ENCODE assay signal across 18 cellular contexts in the genomic region with DNA sequence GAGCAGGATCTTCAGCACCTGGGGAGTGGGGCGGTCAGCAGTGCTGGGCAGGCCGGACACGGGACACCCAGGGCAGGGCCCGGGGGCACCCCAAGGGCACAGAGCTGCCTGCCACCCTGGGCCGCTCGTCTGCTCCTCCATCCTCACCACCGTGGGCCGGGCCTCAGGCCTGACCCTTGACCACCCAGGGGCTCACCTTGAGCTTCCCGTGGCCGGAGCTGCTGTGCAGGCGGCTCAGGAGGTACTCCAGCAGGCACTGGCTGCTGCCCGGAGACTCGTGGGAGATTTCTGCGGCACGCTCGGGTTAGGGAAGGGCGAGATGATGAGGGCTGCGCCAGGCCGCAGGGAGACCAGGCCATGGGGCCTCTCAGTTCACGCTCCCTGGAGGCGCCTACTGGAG. TPM values are rescaled to one million over a fixed set of nuclear protein-coding genes. Genes with fewer than 3 reads are reported as not detected.
DNase-seq lines count a peak whose midpoint lies in the region; ATAC-seq, FAIRE-seq and TF ChIP-seq lines count a peak whose summit lies in the region.
"Had no signal": no experiment of that assay in that cellular context is flagged by ENCODE, and none has a peak within 500 bp of the region (broad histone marks: within the 10 kb centered on the region; RNA-seq: fewer than 3 reads in every experiment).

No MANE protein-coding gene starts in this region.

- H3K9me3 Mint-ChIP-seq in activated T-cell treated with anti-CD3 and anti-CD28 coated beads, Interleukin-2, amount 50 U/mL, for 4 hours, result no peaks in the 10 kb centered on the region
- H3K9me3 Mint-ChIP-seq in stimulated activated memory B cell treated with anti-CD40 and anti-IgM and Interleukin-4, amounts not matched to agents 10 μg/mL and 1 μg/mL and 100 μg/mL, for 72 hours, result no peaks in the 10 kb centered on the region

- peaks cover 8 to 19% of the 10 kb centered on the region in 2 donors for H3K4me1 ChIP-seq in kidney (ENCODE audit: control insufficient read depth in 1 of 2, insufficient read depth in 1 of 2, low read depth in 1 of 2, low read length in 2 of 2)

- no peaks in the 10 kb centered on the region for H3K27me3 Mint-ChIP-seq in activated T-cell treated with anti-CD3 and anti-CD28 coated beads, Interleukin-2, amount 50 U/mL, for 4 hours (ENCODE audit: low read depth)
- no peaks in the 10 kb centered on the region for H3K27me3 Mint-ChIP-seq in T-helper 17 cell
- H3K27me3 Mint-ChIP-seq in stimulated activated memory B cell treated with anti-CD40 and anti-IgM and Interleukin-4, amounts not matched to agents 10 μg/mL and 1 μg/mL and 100 μg/mL, for 72 hours, result no peaks in the 10 kb centered on the region

- no peak for TF ChIP-seq CTCF in kidney (IDR thresholded peaks at IDR 0.05; ENCODE audit: borderline replicate concordance, extremely low read depth, insufficient read depth)

- H3K27ac ChIP-seq in kidney (ENCODE audit: low read depth in 2 of 2, low read length in 2 of 2), result no peak overlapping the region
- H3K27ac ChIP-seq: C4-2B had no signal

- H3K9me3 ChIP-seq in T-helper 17 cell (ENCODE audit: control insufficient read depth, low read length, poor library complexity, severe bottlenecking) (no peaks in the 10 kb centered on the region), kidney (ENCODE audit: control insufficient read depth in 1 of 2, low read length in 2 of 2) (no peaks in the 10 kb centered on the region)
- H3K9me3 ChIP-seq: SK-N-SH had no signal

- intact Hi-C loops in kidney (cut with DNase I), result no loop called here

- no peak overlapping the region for H3K27ac Mint-ChIP-seq in T-helper 17 cell
- H3K27ac Mint-ChIP-seq in stimulated activated memory B cell treated with anti-CD40 and anti-IgM and Interleukin-4, amounts not matched to agents 10 μg/mL and 1 μg/mL and 100 μg/mL, for 72 hours, result peak overlapping the region; percentile 19

- peaks cover 6% of the 10 kb centered on the region for H3K36me3 Mint-ChIP-seq in activated T-cell treated with anti-CD3 and anti-CD28 coated beads, Interleukin-2, amount 50 U/mL, for 4 hours (ENCODE audit: insufficient read depth)
- peaks cover 2% of the 10 kb centered on the region for H3K36me3 Mint-ChIP-seq in T-helper 17 cell (ENCODE audit: low read depth)
- H3K36me3 Mint-ChIP-seq in stimulated activated memory B cell treated with anti-CD40 and anti-IgM and Interleukin-4, amounts not matched to agents 10 μg/mL and 1 μg/mL and 100 μg/mL, for 72 hours, result peaks cover 33% of the 10 kb centered on the region

- H3K4me3 ChIP-seq in kidney (ENCODE audit: low read length in 2 of 2), result no peak overlapping the region

- H3K4me1 Mint-ChIP-seq in activated T-cell treated with anti-CD3 and anti-CD28 coated beads, Interleukin-2, amount 50 U/mL, for 4 hours (ENCODE audit: low read depth), result peaks cover 30% of the 10 kb centered on the region
- peaks cover 23% of the 10 kb centered on the region for H3K4me1 Mint-ChIP-seq in T-helper 17 cell
- peaks cover 60% of the 10 kb centered on the region for H3K4me1 Mint-ChIP-seq in stimulated activated memory B cell treated with anti-CD40 and anti-IgM and Interleukin-4, amounts not matched to agents 10 μg/mL and 1 μg/mL and 100 μg/mL, for 72 hours

- no peak overlapping the region for H3K9ac ChIP-seq in kidney (ENCODE audit: low read length in 2 of 2)
- H3K9ac ChIP-seq: SK-N-SH had no signal

- no peak for ATAC-seq in activated T-cell treated with anti-CD3 and anti-CD28 coated beads, Interleukin-2, amount 50 U/mL, for 4 hours
- ATAC-seq in T-helper 17 cell, result no peak
- no peak for ATAC-seq in stimulated activated memory B cell treated with anti-CD40 and anti-IgM and Interleukin-4, amounts not matched to agents 10 μg/mL and 1 μg/mL and 100 μg/mL, for 72 hours
- ATAC-seq in left lobe of liver, result no peak
- ATAC-seq in GM18873 (IDR thresholded peaks at IDR 0.05; ENCODE audit: low FRiP score, unreplicated experiment), result no peak

- no peak for DNase-seq in activated T-cell treated with anti-CD3 and anti-CD28 coated beads, Interleukin-2, amount 50 U/mL, for 4 hours
- DNase-seq in activated T-cell treated with anti-CD3 and anti-CD28 coated beads for 4 hours (no peak), T-helper 17 cell (no peak), kidney (peak; percentile 69), NCI-H2029 (lab: John Stamatoyannopoulos, UW) (no peak), left lobe of liver (ENCODE audit: low spot score) (no peak)
- DNase-seq: 8988T, DMS79, MM.1S, NCI-H1105, NCI-H187, NCI-H446, SK-N-SH had no signal

- FAIRE-seq in kidney (lab: Jason Lieb, UNC), result no peak
- FAIRE-seq: G401.6, GM12892 had no signal

- peak overlapping the region; percentile 95 for H3K4me3 Mint-ChIP-seq in activated T-cell treated with anti-CD3 and anti-CD28 coated beads, Interleukin-2, amount 50 U/mL, for 4 hours
- peak overlapping the region; percentile 92 for H3K4me3 Mint-ChIP-seq in T-helper 17 cell
- H3K4me3 Mint-ChIP-seq in stimulated activated memory B cell treated with anti-CD40 and anti-IgM and Interleukin-4, amounts not matched to agents 10 μg/mL and 1 μg/mL and 100 μg/mL, for 72 hours, result no peak overlapping the region

- peaks cover 0 to 4% of the 10 kb centered on the region in 2 donors for H3K36me3 ChIP-seq in kidney (ENCODE audit: control insufficient read depth in 1 of 2, insufficient read depth in 2 of 2, low read length in 2 of 2)

RNA-seq across cellular contexts. Expression of gene TEPSIN, which starts 2.1 kb away (rescaled TPM):
- total RNA-seq in activated T-cell treated with anti-CD3 and anti-CD28 coated beads, Interleukin-2, amount 50 U/mL, for 4 hours, result 10 to 100 TPM; 42.7 to 52.2 (median 47.4) TPM
- total RNA-seq in T-helper 17 cell (10 to 100 TPM; 84.1 to 90.9 TPM), kidney (42.8 TPM), left lobe of liver (33.9 TPM)
- 13.9 TPM for polyA plus RNA-seq in kidney (ENCODE audit: insufficient read depth, low read depth, low replicate concordance)

RNA-seq across cellular contexts. Expression of gene NDUFAF8, which starts 2.3 kb away (rescaled TPM):
- total RNA-seq in activated T-cell treated with anti-CD3 and anti-CD28 coated beads, Interleukin-2, amount 50 U/mL, for 4 hours, result 100 to 1,000 TPM; 123 to 144 (median 143) TPM
- total RNA-seq in T-helper 17 cell, result 10 to 100 TPM; 30.6 to 37.0 TPM
- 38.6 TPM for total RNA-seq in kidney
- polyA plus RNA-seq in kidney (ENCODE audit: insufficient read depth, low read depth, low replicate concordance), result 134 TPM
- 33.3 TPM for total RNA-seq in left lobe of liver

RNA-seq across cellular contexts. Expression of gene CEP131, which starts 14.0 kb away (rescaled TPM):
- 10 to 100 TPM; 12.3 to 12.8 (median 12.7) TPM for total RNA-seq in activated T-cell treated with anti-CD3 and anti-CD28 coated beads, Interleukin-2, amount 50 U/mL, for 4 hours
- total RNA-seq in T-helper 17 cell (10 to 100 TPM in 1 of 2 donors, 1 to 10 TPM in 1; 8.2 to 10.5 TPM), kidney (7.5 TPM), left lobe of liver (2.1 TPM)
- 6.9 TPM for polyA plus RNA-seq in kidney (ENCODE audit: insufficient read depth, low read depth, low replicate concordance)

RNA-seq across cellular contexts. Expression of gene SLC38A10, which starts 58.3 kb away (rescaled TPM):
- total RNA-seq in activated T-cell treated with anti-CD3 and anti-CD28 coated beads, Interleukin-2, amount 50 U/mL, for 4 hours, result 10 to 100 TPM; 45.7 to 58.6 (median 53.9) TPM
- total RNA-seq in T-helper 17 cell (10 to 100 TPM; 59.4 to 98.4 TPM), kidney (89.7 TPM), left lobe of liver (101 TPM)
- polyA plus RNA-seq in kidney (ENCODE audit: insufficient read depth, low read depth, low replicate concordance), result 72.7 TPM
